ENCODE assay signal across 30 cellular contexts in genomic region chr6:72855471-72855870, GRCh38.
"Had no signal": no experiment of that assay in that cellular context is flagged by ENCODE, and none has a peak within 500 bp of the region (broad histone marks: within the 10 kb centered on the region; RNA-seq: fewer than 3 reads in every experiment).

No MANE protein-coding gene starts in this region.

- H3K4me1 ChIP-seq: foreskin keratinocyte, left lung, neural progenitor cell, sigmoid colon, testis, vagina had no signal

- H3K4me3 ChIP-seq: hepatocyte, left lung, lung, neural progenitor cell, sigmoid colon, testis, vagina had no signal

- H3K79me2 ChIP-seq: hepatocyte had no signal

- H3K27me3 Mint-ChIP-seq: activated CD4-positive, alpha-beta T cell treated with anti-CD3 and anti-CD28 coated beads, Interleukin-2, amount 10 ng/mL, durations not matched to agents 24 days and 14 days; activated CD8-positive, alpha-beta memory T cell treated with anti-CD3 and anti-CD28 coated beads, Interleukin-2, amount 10 ng/mL, durations not matched to agents 7 days and 5 days; activated CD8-positive, alpha-beta T cell treated with anti-CD3 and anti-CD28 coated beads for 36 hours; activated naive CD4-positive, alpha-beta T cell treated with anti-CD3 and anti-CD28 coated beads, Interleukin-2, amount 10 ng/mL, durations not matched to agents 7 days and 5 days; brain; dendritic cell treated with granulocyte-macrophage colony-stimulating factor and Interleukin-4, amounts not matched to agents 40 ng/mL and 50 ng/mL, for 4 days; naive thymus-derived CD8-positive, alpha-beta T cell; stimulated activated naive B cell treated with anti-CD40 and anti-IgM and Interleukin-4, amounts not matched to agents 10 μg/mL and 1 μg/mL and 100 μg/mL, for 72 hours; type B pancreatic cell had no signal

- H3K4me3 Mint-ChIP-seq: activated CD4-positive, alpha-beta T cell treated with anti-CD3 and anti-CD28 coated beads, Interleukin-2, amount 10 ng/mL, durations not matched to agents 24 days and 14 days; activated CD8-positive, alpha-beta memory T cell treated with anti-CD3 and anti-CD28 coated beads, Interleukin-2, amount 10 ng/mL, durations not matched to agents 7 days and 5 days; activated CD8-positive, alpha-beta T cell treated with anti-CD3 and anti-CD28 coated beads for 36 hours; activated naive CD4-positive, alpha-beta T cell treated with anti-CD3 and anti-CD28 coated beads, Interleukin-2, amount 10 ng/mL, durations not matched to agents 7 days and 5 days; brain; dendritic cell treated with granulocyte-macrophage colony-stimulating factor and Interleukin-4, amounts not matched to agents 40 ng/mL and 50 ng/mL, for 4 days; immature natural killer cell; naive thymus-derived CD8-positive, alpha-beta T cell; neural progenitor cell; stimulated activated naive B cell treated with anti-CD40 and anti-IgM and Interleukin-4, amounts not matched to agents 10 μg/mL and 1 μg/mL and 100 μg/mL, for 72 hours; type B pancreatic cell had no signal

- H3K9ac ChIP-seq: neural progenitor cell had no signal

- H3K9me3 ChIP-seq: left lung, sigmoid colon, testis, vagina had no signal

- FAIRE-seq: endometrium had no signal

- H3K27ac ChIP-seq: foreskin keratinocyte, hepatocyte, left lung, neural progenitor cell, sigmoid colon, testis, vagina, VCaP had no signal

- H3K4me1 Mint-ChIP-seq: activated CD4-positive, alpha-beta T cell treated with anti-CD3 and anti-CD28 coated beads, Interleukin-2, amount 10 ng/mL, durations not matched to agents 24 days and 14 days; activated CD8-positive, alpha-beta memory T cell treated with anti-CD3 and anti-CD28 coated beads, Interleukin-2, amount 10 ng/mL, durations not matched to agents 7 days and 5 days; activated naive CD4-positive, alpha-beta T cell treated with anti-CD3 and anti-CD28 coated beads, Interleukin-2, amount 10 ng/mL, durations not matched to agents 7 days and 5 days; brain; immature natural killer cell; neural progenitor cell had no signal

- H3K36me3 Mint-ChIP-seq: activated CD8-positive, alpha-beta memory T cell treated with anti-CD3 and anti-CD28 coated beads, Interleukin-2, amount 10 ng/mL, durations not matched to agents 7 days and 5 days; activated naive CD4-positive, alpha-beta T cell treated with anti-CD3 and anti-CD28 coated beads, Interleukin-2, amount 10 ng/mL, durations not matched to agents 7 days and 5 days; brain; immature natural killer cell; neural progenitor cell; type B pancreatic cell had no signal

- DNase-seq: activated CD4-positive, alpha-beta T cell treated with anti-CD3 and anti-CD28 coated beads, Interleukin-2, amount 10 ng/mL, durations not matched to agents 24 days and 14 days; activated CD8-positive, alpha-beta memory T cell treated with anti-CD3 and anti-CD28 coated beads, Interleukin-2, amount 10 ng/mL, durations not matched to agents 7 days and 5 days; activated CD8-positive, alpha-beta T cell treated with anti-CD3 and anti-CD28 coated beads for 36 hours; activated effector memory CD4-positive, alpha-beta T cell treated with anti-CD3 and anti-CD28 coated beads, Interleukin-2, amount 50 U/mL, for 16 hours; activated naive CD4-positive, alpha-beta T cell treated with anti-CD3 and anti-CD28 coated beads, Interleukin-2, amount 10 ng/mL, durations not matched to agents 7 days and 5 days; activated T-cell treated with anti-CD3 and anti-CD28 coated beads for 4 hours; amygdala; effector CD4-positive, alpha-beta T cell; foreskin keratinocyte; glutamatergic neuron; immature natural killer cell; kidney glomerular epithelial cell; left lung; naive thymus-derived CD8-positive, alpha-beta T cell; retina; sigmoid colon; stimulated activated CD4-positive, alpha-beta T cell treated with anti-CD3 and anti-CD28 coated beads, Interleukin-2, amount 100 ng/mL, for 48 hours; stimulated activated CD8-positive, alpha-beta memory T cell treated with anti-CD3 and anti-CD28 coated beads, Interleukin-4, amount 100 ng/mL, for 48 hours; stimulated activated naive B cell treated with anti-CD40 and anti-IgM and Interleukin-4, amounts not matched to agents 10 μg/mL and 1 μg/mL and 100 μg/mL, for 72 hours; testis had no signal

- H3K36me3 ChIP-seq: left lung, neural progenitor cell, sigmoid colon, vagina had no signal

- H3K27me3 ChIP-seq: foreskin keratinocyte, hepatocyte, left lung, neural progenitor cell, sigmoid colon, testis, vagina had no signal

- ATAC-seq: activated CD4-positive, CD25-positive, alpha-beta regulatory T cell treated with anti-CD3 and anti-CD28 coated beads, Interleukin-2, amount 50 U/mL, for 24 hours; activated CD8-positive, alpha-beta memory T cell treated with anti-CD3 and anti-CD28 coated beads, Interleukin-2, amount 10 ng/mL, durations not matched to agents 7 days and 5 days; activated CD8-positive, alpha-beta T cell treated with anti-CD3 and anti-CD28 coated beads for 36 hours; foreskin keratinocyte; left lung; naive thymus-derived CD8-positive, alpha-beta T cell; stimulated activated naive B cell treated with anti-CD40 and anti-IgM and Interleukin-4, amounts not matched to agents 10 μg/mL and 1 μg/mL and 100 μg/mL, for 72 hours had no signal

- H3K27ac Mint-ChIP-seq: activated CD4-positive, alpha-beta T cell treated with anti-CD3 and anti-CD28 coated beads, Interleukin-2, amount 10 ng/mL, durations not matched to agents 24 days and 14 days; activated CD8-positive, alpha-beta memory T cell treated with anti-CD3 and anti-CD28 coated beads, Interleukin-2, amount 10 ng/mL, durations not matched to agents 7 days and 5 days; activated CD8-positive, alpha-beta T cell treated with anti-CD3 and anti-CD28 coated beads for 36 hours; activated naive CD4-positive, alpha-beta T cell treated with anti-CD3 and anti-CD28 coated beads, Interleukin-2, amount 10 ng/mL, durations not matched to agents 7 days and 5 days; brain; dendritic cell treated with granulocyte-macrophage colony-stimulating factor and Interleukin-4, amounts not matched to agents 40 ng/mL and 50 ng/mL, for 4 days; immature natural killer cell; naive thymus-derived CD8-positive, alpha-beta T cell; neural progenitor cell; stimulated activated naive B cell treated with anti-CD40 and anti-IgM and Interleukin-4, amounts not matched to agents 10 μg/mL and 1 μg/mL and 100 μg/mL, for 72 hours; type B pancreatic cell had no signal

- H3K9me3 Mint-ChIP-seq: activated CD4-positive, alpha-beta T cell treated with anti-CD3 and anti-CD28 coated beads, Interleukin-2, amount 10 ng/mL, durations not matched to agents 24 days and 14 days; activated CD8-positive, alpha-beta T cell treated with anti-CD3 and anti-CD28 coated beads for 36 hours; activated naive CD4-positive, alpha-beta T cell treated with anti-CD3 and anti-CD28 coated beads, Interleukin-2, amount 10 ng/mL, durations not matched to agents 7 days and 5 days; brain; dendritic cell treated with granulocyte-macrophage colony-stimulating factor and Interleukin-4, amounts not matched to agents 40 ng/mL and 50 ng/mL, for 4 days; immature natural killer cell; naive thymus-derived CD8-positive, alpha-beta T cell; neural progenitor cell; stimulated activated naive B cell treated with anti-CD40 and anti-IgM and Interleukin-4, amounts not matched to agents 10 μg/mL and 1 μg/mL and 100 μg/mL, for 72 hours; type B pancreatic cell had no signal

- H3K4me2 ChIP-seq: hepatocyte, neural progenitor cell had no signal

- H2AFZ ChIP-seq: hepatocyte, neural progenitor cell had no signal
